ENCODE assay signal across 10 cellular contexts in the genomic region with DNA sequence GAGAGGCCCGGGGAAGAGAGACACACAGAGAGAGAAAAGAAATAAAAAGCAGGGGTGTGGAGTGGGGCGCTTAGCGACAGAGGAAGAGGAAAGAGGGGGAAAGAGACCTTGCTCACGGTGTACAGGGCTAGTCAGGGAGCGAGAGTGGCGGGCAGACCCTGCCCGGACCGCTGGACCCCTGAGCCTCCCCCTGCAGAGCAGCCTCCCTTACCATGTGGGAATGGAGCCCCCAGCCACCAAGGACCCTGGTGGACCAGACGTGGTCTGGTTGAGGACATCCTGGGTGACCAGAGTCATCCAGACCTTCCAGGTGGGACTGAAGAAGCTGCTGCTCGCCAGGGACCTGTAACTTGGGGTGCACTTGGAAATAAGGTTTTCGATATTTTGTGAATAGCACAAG.
DNase-seq lines count a peak whose midpoint lies in the region; ATAC-seq, FAIRE-seq and TF ChIP-seq lines count a peak whose summit lies in the region.
"Had no signal": no experiment of that assay in that cellular context is flagged by ENCODE, and none has a peak within 500 bp of the region (broad histone marks: within the 10 kb centered on the region; RNA-seq: fewer than 3 reads in every experiment).

No MANE protein-coding gene starts in this region.

- H3K36me3 ChIP-seq in HUES6 (ENCODE audit: control insufficient read depth, insufficient read depth, low read length) (no peaks in the 10 kb centered on the region), kidney (ENCODE audit: control insufficient read depth in 1 of 2, insufficient read depth in 2 of 2, low read length in 2 of 2) (no peaks in the 10 kb centered on the region), small intestine (ENCODE audit: control insufficient read depth in 2 of 2, insufficient read depth in 2 of 2, low read length in 2 of 2) (no peaks in the 10 kb centered on the region)

- peak overlapping the region; percentile 56 for H3K27ac Mint-ChIP-seq in activated CD8-positive, alpha-beta T cell treated with anti-CD3 and anti-CD28 coated beads for 36 hours

- H3K27ac ChIP-seq in HUES6 (ENCODE audit: low read depth, low read length) (peak overlapping the region; percentile 22; the same call in 1 of the 2 replicates), kidney (ENCODE audit: low read depth in 2 of 2, low read length in 2 of 2) (peak overlapping the region in 1 of 2 donors; percentile 33), small intestine (ENCODE audit: low read depth in 1 of 2, low read length in 1 of 2) (peak overlapping the region; percentile 0 to 42)
- H3K27ac ChIP-seq: SK-N-MC had no signal

- CTCF ChIA-PET in activated CD8-positive, alpha-beta T cell treated with anti-CD3 and anti-CD28 coated beads for 36 hours (lab: Charles Lee), result interaction anchor here (0.9 to 1.3 kb wide), 3 partner anchors 11 to 136 kb away, joined by 3 to 5 read pairs (median 3); no protein-coding TSS in a partner anchor

- no peak for FAIRE-seq in kidney (lab: Jason Lieb, UNC)
- no peak for FAIRE-seq in small intestine (lab: Jason Lieb, UNC)

- POLR2A ChIA-PET in activated CD8-positive, alpha-beta T cell treated with anti-CD3 and anti-CD28 coated beads for 36 hours (lab: Charles Lee), result no interaction called here

- TF ChIP-seq CTCF in activated CD8-positive, alpha-beta T cell treated with anti-CD3 and anti-CD28 coated beads for 36 hours (IDR thresholded peaks at IDR 0.05), result no peak
- TF ChIP-seq CTCF in kidney (IDR thresholded peaks at IDR 0.05; ENCODE audit: borderline replicate concordance, extremely low read depth, insufficient read depth), result no peak
- TF ChIP-seq CTCF in GM20000 (IDR thresholded peaks at IDR 0.05; ENCODE audit: extremely low read depth, missing control alignments), result no peak

- H3K9ac ChIP-seq in HUES6 (ENCODE audit: low read length) (peak overlapping the region; percentile 38), kidney (ENCODE audit: low read length in 2 of 2) (peak overlapping the region in 1 of 2 donors; percentile 12)

- H3K9me3 ChIP-seq in HUES6 (ENCODE audit: control insufficient read depth, insufficient read depth, low read depth, low read length) (no peaks in the 10 kb centered on the region), kidney (ENCODE audit: control insufficient read depth in 1 of 2, low read length in 2 of 2) (no peaks in the 10 kb centered on the region), small intestine (ENCODE audit: control insufficient read depth, low read depth) (no peaks in the 10 kb centered on the region)

- no peaks in the 10 kb centered on the region for H3K27me3 Mint-ChIP-seq in activated CD8-positive, alpha-beta T cell treated with anti-CD3 and anti-CD28 coated beads for 36 hours

- intact Hi-C loops in activated CD8-positive, alpha-beta T cell treated with anti-CD3 and anti-CD28 coated beads for 36 hours (cut with micrococcal nuclease), result no loop called here
- intact Hi-C loops in kidney (cut with DNase I), result no loop called here

- no peaks in the 10 kb centered on the region for H3K36me3 Mint-ChIP-seq in activated CD8-positive, alpha-beta T cell treated with anti-CD3 and anti-CD28 coated beads for 36 hours (ENCODE audit: low read depth)

- no peak for DNase-seq in activated CD8-positive, alpha-beta T cell treated with anti-CD3 and anti-CD28 coated beads for 36 hours
- DNase-seq in kidney, result peak; percentile 51
- DNase-seq in small intestine, result no peak
- no peak for DNase-seq in GM20000 (ENCODE audit: low spot score)
- DNase-seq in activated gamma-delta T cell treated with Interleukin-2 at 50 U/mL for 16 hours, result no peak
- DNase-seq: effector memory CD4-positive, alpha-beta T cell; NCI-H446 treated with DMSO at 0.1 percent for 48 hours had no signal

- peaks cover 38% of the 10 kb centered on the region for H3K4me1 ChIP-seq in HUES6 (ENCODE audit: control insufficient read depth, insufficient read depth, low read length)
- H3K4me1 ChIP-seq in kidney (ENCODE audit: control insufficient read depth in 1 of 2, insufficient read depth in 1 of 2, low read depth in 1 of 2, low read length in 2 of 2), result no peaks in the 10 kb centered on the region
- peaks cover 0 to 8% of the 10 kb centered on the region in 2 donors for H3K4me1 ChIP-seq in small intestine (ENCODE audit: control insufficient read depth in 2 of 2, insufficient read depth in 1 of 2, low read depth in 1 of 2, low read length in 1 of 2)

- H3K4me1 Mint-ChIP-seq in activated CD8-positive, alpha-beta T cell treated with anti-CD3 and anti-CD28 coated beads for 36 hours (ENCODE audit: low read depth), result peaks cover 45% of the 10 kb centered on the region

- no peak overlapping the region for H3K4me3 ChIP-seq in HUES6 (ENCODE audit: low read depth, low read length)
- H3K4me3 ChIP-seq in kidney (ENCODE audit: low read length in 2 of 2), result peak overlapping the region in 1 of 2 donors; percentile 28
- H3K4me3 ChIP-seq in small intestine (ENCODE audit: low read depth in 1 of 2, low read length in 2 of 2), result no peak overlapping the region
- H3K4me3 ChIP-seq: SK-N-MC had no signal

- ATAC-seq in activated CD8-positive, alpha-beta T cell treated with anti-CD3 and anti-CD28 coated beads for 36 hours, result no peak
- no peak for ATAC-seq in HG02571 (IDR thresholded peaks at IDR 0.05; ENCODE audit: unreplicated experiment)

- no peaks in the 10 kb centered on the region for H3K9me3 Mint-ChIP-seq in activated CD8-positive, alpha-beta T cell treated with anti-CD3 and anti-CD28 coated beads for 36 hours

- WGBS in small intestine, 3 donors, result 69 to 85% (median 75%) methylated on average over 10 to 11 of the region's 11 CpGs

- no peak overlapping the region for H3K4me3 Mint-ChIP-seq in activated CD8-positive, alpha-beta T cell treated with anti-CD3 and anti-CD28 coated beads for 36 hours

- H3K27me3 ChIP-seq in HUES6 (ENCODE audit: control insufficient read depth, insufficient read depth, low read length), result no peaks in the 10 kb centered on the region
- no peaks in the 10 kb centered on the region for H3K27me3 ChIP-seq in small intestine (ENCODE audit: control insufficient read depth in 2 of 2, insufficient read depth in 2 of 2, low read length in 2 of 2)
